ENCODE assay signal across 23 cellular contexts in genomic region chr5:79959407-79959806, GRCh38. TPM values are rescaled to one million over a fixed set of nuclear protein-coding genes. Genes with fewer than 3 reads are reported as not detected.
A peak's percentile ranks its signal among the peaks of the same experiment; 100 is the strongest.
DNase-seq lines count a peak whose midpoint lies in the region; TF ChIP-seq lines count a peak whose summit lies in the region.
"Had no signal": no experiment of that assay in that cellular context is flagged by ENCODE, and none has a peak within 500 bp of the region (broad histone marks: within the 10 kb centered on the region; RNA-seq: fewer than 3 reads in every experiment).

No MANE protein-coding gene starts in this region.

- peak overlapping the region; percentile 71; the same call in 1 of the 2 replicates for H2AFZ ChIP-seq in OCI-LY7 (ENCODE audit: low read length)
- H2AFZ ChIP-seq in mesenchymal stem cell (ENCODE audit: low read depth, low read length) = no peak overlapping the region

- peaks cover 6% of the 10 kb centered on the region for H3K4me1 ChIP-seq in OCI-LY7 (ENCODE audit: insufficient read depth, low read length, poor library complexity, severe bottlenecking)
- peaks cover 7% of the 10 kb centered on the region for H3K4me1 ChIP-seq in mesenchymal stem cell (ENCODE audit: control insufficient read depth, insufficient read depth, low read depth, low read length)
- H3K4me1 ChIP-seq: BE2C, Peyer's patch had no signal

- no peak overlapping the region for H2BK12ac ChIP-seq in mesenchymal stem cell (ENCODE audit: low read length in 2 of 2)

- 89% methylated on average over 8 of the region's 8 CpGs for WGBS in mesenchymal stem cell

- H3K36me3 ChIP-seq in OCI-LY7 (ENCODE audit: insufficient read depth, low read length) = no peaks in the 10 kb centered on the region
- no peaks in the 10 kb centered on the region for H3K36me3 ChIP-seq in mesenchymal stem cell (ENCODE audit: control insufficient read depth in 1 of 2, insufficient read depth in 2 of 2, low read depth in 1 of 2, low read length in 2 of 2)
- H3K36me3 ChIP-seq: BE2C, Peyer's patch had no signal

- no peaks in the 10 kb centered on the region for H3K27me3 ChIP-seq in mesenchymal stem cell (ENCODE audit: control insufficient read depth in 1 of 2, insufficient read depth in 1 of 2, low read length in 2 of 2)
- H3K27me3 ChIP-seq: Peyer's patch had no signal

- POLR2A ChIA-PET in OCI-LY7 (lab: Charles Lee) = interaction anchor here (0.7 to 2.0 kb wide), 9 partner anchors 9 to 45 kb away, joined by 3 to 10 read pairs (median 5); no protein-coding TSS in a partner anchor

- H3K79me2 ChIP-seq in OCI-LY7 (ENCODE audit: insufficient read depth, low read depth, low read length) = no peaks in the 10 kb centered on the region

- H3K4ac ChIP-seq in mesenchymal stem cell (ENCODE audit: low read depth in 1 of 2, low read length in 2 of 2) = no peak overlapping the region

- H3K4me2 ChIP-seq in OCI-LY7 (ENCODE audit: low read length) (no peak overlapping the region), mesenchymal stem cell (ENCODE audit: low read length, poor library complexity, severe bottlenecking) (no peak overlapping the region)

- H3K23ac ChIP-seq in mesenchymal stem cell (ENCODE audit: low read length in 2 of 2) = no peak overlapping the region

- H3K18ac ChIP-seq in mesenchymal stem cell (ENCODE audit: low read depth in 1 of 2, low read length in 2 of 2) = no peak overlapping the region

- H3K9ac ChIP-seq in mesenchymal stem cell (ENCODE audit: low read length) = no peak overlapping the region

- no peak overlapping the region for H2BK5ac ChIP-seq in mesenchymal stem cell (ENCODE audit: low read depth, low read length, poor library complexity, severe bottlenecking)

- intact Hi-C loops in OCI-LY7 (cut with micrococcal nuclease; ENCODE audit: unreplicated experiment) = no loop called here

- H3K14ac ChIP-seq in mesenchymal stem cell (ENCODE audit: low read length in 2 of 2) = no peak overlapping the region

- H3K9me2 ChIP-seq in OCI-LY7 (ENCODE audit: insufficient read depth, low read length) = no peaks in the 10 kb centered on the region

- no peak overlapping the region for H2BK120ac ChIP-seq in mesenchymal stem cell (ENCODE audit: low read depth, low read length)

- H3K9me3 ChIP-seq in OCI-LY7 (ENCODE audit: low read length) (peaks cover 7% of the 10 kb centered on the region; the same call in 1 of the 2 replicates), mesenchymal stem cell (ENCODE audit: control insufficient read depth, low read length) (no peaks in the 10 kb centered on the region)
- H3K9me3 ChIP-seq: BE2C, Peyer's patch had no signal

- H3K4me3 ChIP-seq in NB4 (ENCODE audit: low read depth, low read length) (no peak overlapping the region), OCI-LY7 (ENCODE audit: low read depth, low read length, poor library complexity, severe bottlenecking) (no peak overlapping the region), mesenchymal stem cell (ENCODE audit: insufficient read depth in 1 of 2, low read depth in 1 of 2, low read length in 2 of 2) (no peak overlapping the region)
- H3K4me3 ChIP-seq: Peyer's patch had no signal

- in situ Hi-C loops in KBM-7 (cut with MboI; ENCODE audit: low pct_unique_long_range_greater_than_20kb, low sequenced_read_pairs) = no loop called here

- H3K27ac ChIP-seq in OCI-LY7 (ENCODE audit: low read depth, low read length, poor library complexity, severe bottlenecking) = no peak overlapping the region
- no peak overlapping the region for H3K27ac ChIP-seq in mesenchymal stem cell (ENCODE audit: low read length, poor library complexity, severe bottlenecking)
- H3K27ac ChIP-seq: HL-60, Peyer's patch had no signal

- H4K91ac ChIP-seq in mesenchymal stem cell (ENCODE audit: low read length) = no peak overlapping the region

- CTCF ChIA-PET in OCI-LY7 (lab: Charles Lee; ENCODE audit: unreplicated experiment) = no interaction called here

- no peak overlapping the region for H2BK15ac ChIP-seq in mesenchymal stem cell (ENCODE audit: low read depth, poor library complexity, severe bottlenecking)

- H3K79me1 ChIP-seq in mesenchymal stem cell (replicated peaks; ENCODE audit: low read length, poor library complexity, severe bottlenecking) = no peaks in the 10 kb centered on the region

- no peak for TF ChIP-seq POLR2A in NB4 (IDR thresholded peaks at IDR 0.05; ENCODE audit: extremely low read depth, insufficient read length)

- no peak for TF ChIP-seq CTCF in NB4 (IDR thresholded peaks at IDR 0.05; ENCODE audit: low read depth, low read length)
- TF ChIP-seq CTCF in OCI-LY7 (conservative IDR thresholded peaks at IDR 0.05; ENCODE audit: low read length) = no peak

- no peak overlapping the region for H4K8ac ChIP-seq in mesenchymal stem cell (ENCODE audit: low read length)

- no peak overlapping the region for H2AK5ac ChIP-seq in mesenchymal stem cell (ENCODE audit: low read length, severe bottlenecking)

- no peaks in the 10 kb centered on the region for H4K20me1 ChIP-seq in OCI-LY7 (ENCODE audit: insufficient read depth, low read length)

- DNase-seq in KBM-7 (peak; percentile 33), NB4 (ENCODE audit: low read depth) (peak; percentile 8), OCI-LY7 (ENCODE audit: low spot score) (peak; percentile 25), DMS 273 (lab: John Stamatoyannopoulos, UW; ENCODE audit: unreplicated experiment) (no peak), mesenchymal stem cell (no peak), glomerular visceral epithelial cell (ENCODE audit: extremely low spot score) (no peak), nucleus accumbens (lab: John Stamatoyannopoulos, UW) (no peak)
- DNase-seq: BE2C, Calu3, HCEC 1CT, Karpas-422, NCI-H1092, NCI-H1436, NCI-H187, NCI-H2081 treated with DMSO at 0.1 percent for 48 hours, NCI-H2171, NCI-H345, NCI-H510A treated with DMSO at 0.1 percent for 48 hours, NCI-H748 treated with DMSO at 0.1 percent for 48 hours, OCI-M1, Peyer's patch, SHP77 treated with DMSO at 0.1 percent for 48 hours had no signal

- no TSS peak for BruUV-seq in OCI-LY7 (replicated peaks; lab: Mats Ljungman, UMichigan)

RNA-seq across cellular contexts. Expression of gene MTX3, which starts 31.7 kb away (rescaled TPM):
- total RNA-seq in OCI-LY7 (2014; rRNA removed; shearing (Covaris generic)) = 19.2 and 26.0 TPM in 2 replicates
- total RNA-seq in OCI-LY7 (2022) = 53.6 and 67.3 TPM in 2 replicates
- 4.6 TPM for polyA plus RNA-seq in mesenchymal stem cell (2013, experiment 1 of 2)
- 5.1 TPM for polyA plus RNA-seq in mesenchymal stem cell (2013, experiment 2 of 2)

Comparison
In these comparisons a context has a peak if more than half of its experiments do, and no peak if none do; other contexts are left out.
1. DNase-seq: peak in KBM-7 (single experiment), NB4 (single experiment) and OCI-LY7 (single experiment); none in DMS 273 (single experiment), mesenchymal stem cell (single experiment), glomerular visceral epithelial cell (single experiment) and nucleus accumbens (0 of 56).